In the genomic region with DNA sequence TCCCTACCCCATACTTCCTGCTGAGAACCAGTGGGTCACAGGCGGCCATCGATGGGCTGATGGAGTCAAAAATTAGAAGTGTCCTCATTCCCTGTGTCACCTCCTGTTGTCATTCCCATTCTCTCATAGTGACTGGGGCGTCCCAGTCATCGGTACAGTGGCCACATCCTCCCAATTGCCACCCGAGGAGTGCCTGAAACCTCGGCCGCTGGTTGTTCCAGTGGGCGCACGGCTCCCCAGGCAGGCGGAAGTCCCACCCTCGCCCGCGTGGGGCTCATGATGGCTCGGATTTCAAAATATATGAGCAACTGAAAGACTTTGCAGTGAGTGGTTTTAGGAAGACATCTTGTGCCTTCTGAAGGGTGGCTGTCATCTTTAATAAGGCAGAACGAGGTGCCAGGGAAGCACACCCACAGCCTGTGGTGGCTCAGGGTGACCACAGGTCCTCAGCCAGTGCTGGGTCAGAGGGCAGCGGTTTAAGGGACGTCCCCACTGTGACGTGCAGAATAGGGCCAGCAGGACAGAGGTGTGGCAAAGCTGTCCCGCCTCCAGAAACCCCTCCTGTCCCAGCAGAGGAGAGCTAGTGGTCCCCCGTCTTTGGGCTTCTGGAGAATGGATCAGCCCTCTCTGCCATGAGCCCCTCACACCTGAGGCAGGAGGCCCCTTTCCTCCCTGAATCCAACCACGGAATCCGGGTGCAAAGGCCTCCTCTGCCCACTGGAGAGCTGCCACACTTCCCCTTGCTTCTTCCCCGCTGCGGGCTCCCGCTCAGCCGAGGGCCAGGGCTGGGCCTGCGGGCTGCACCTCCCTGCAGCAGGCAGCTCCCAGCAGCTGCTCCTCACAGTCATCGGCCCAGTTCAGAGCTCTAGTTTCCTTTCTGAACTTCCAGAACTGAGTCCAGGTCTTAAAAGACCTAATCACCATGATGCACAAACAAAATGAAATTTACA, we compare ENCODE assay signal across 21 cellular contexts.
"Had no signal": no experiment of that assay in that cellular context is flagged by ENCODE, and none has a peak within 500 bp of the region (broad histone marks: within the 10 kb centered on the region; RNA-seq: fewer than 3 reads in every experiment).

No MANE protein-coding gene starts in this region.

- H3K27ac Mint-ChIP-seq: activated CD4-positive, alpha-beta memory T cell treated with anti-CD3 and anti-CD28 coated beads for 36 hours; activated naive CD8-positive, alpha-beta T cell treated with anti-CD3 and anti-CD28 coated beads, Interleukin-2, amount 50 U/mL, for 24 hours; brain; dendritic cell treated with granulocyte-macrophage colony-stimulating factor and Interleukin-4, amounts not matched to agents 40 ng/mL and 50 ng/mL, for 4 days; nephron; T-helper 17 cell had no signal

- H3K4me1 Mint-ChIP-seq: activated naive CD8-positive, alpha-beta T cell treated with anti-CD3 and anti-CD28 coated beads, Interleukin-2, amount 50 U/mL, for 24 hours; nephron; T-helper 17 cell had no signal

- H3K27me3 ChIP-seq: upper lobe of right lung had no signal

- DNase-seq: activated CD4-positive, alpha-beta memory T cell treated with anti-CD3 and anti-CD28 coated beads for 36 hours; activated CD4-positive, alpha-beta T cell treated with anti-CD3 and anti-CD28 coated beads for 4 hours; activated CD4-positive, CD25-positive, alpha-beta regulatory T cell; activated effector memory CD4-positive, alpha-beta T cell treated with anti-CD3 and anti-CD28 coated beads, Interleukin-2, amount 50 U/mL, for 16 hours; activated naive CD4-positive, alpha-beta T cell treated with anti-CD3 and anti-CD28 coated beads, Interleukin-2, amount 50 U/mL, for 16 hours; activated naive CD8-positive, alpha-beta T cell treated with anti-CD3 and anti-CD28 coated beads, Interleukin-2, amount 50 U/mL, for 24 hours; anterior cingulate cortex; caudate nucleus; effector CD4-positive, alpha-beta T cell; islet precursor cell; midbrain; nucleus accumbens; stimulated activated CD4-positive, alpha-beta T cell treated with anti-CD3 and anti-CD28 coated beads, Interleukin-4, amount 100 ng/mL, for 4 hours; stimulated activated naive CD8-positive, alpha-beta T cell treated with anti-CD3 and anti-CD28 coated beads, Interleukin-15, Interleukin-2, amounts not matched to agents 100 U/mL and 50 U/mL, for 24 hours; T-helper 17 cell; upper lobe of right lung had no signal

- H3K4me1 ChIP-seq: left lung, upper lobe of right lung had no signal

- H3K4me3 ChIP-seq: heart right ventricle, left lung, upper lobe of right lung had no signal

- H3K27me3 Mint-ChIP-seq: brain had no signal

- H3K27ac ChIP-seq: heart right ventricle, left lung, upper lobe of right lung had no signal

- ATAC-seq: activated naive CD8-positive, alpha-beta T cell treated with anti-CD3 and anti-CD28 coated beads, Interleukin-2, amount 50 U/mL, for 24 hours; left lung; stimulated activated naive CD8-positive, alpha-beta T cell treated with anti-CD3 and anti-CD28 coated beads, Interleukin-15, Interleukin-2, amounts not matched to agents 100 U/mL and 50 U/mL, for 24 hours; T-helper 17 cell; upper lobe of right lung had no signal

- H3K4me3 Mint-ChIP-seq: activated CD4-positive, alpha-beta memory T cell treated with anti-CD3 and anti-CD28 coated beads for 36 hours; activated naive CD8-positive, alpha-beta T cell treated with anti-CD3 and anti-CD28 coated beads, Interleukin-2, amount 50 U/mL, for 24 hours; brain; dendritic cell treated with granulocyte-macrophage colony-stimulating factor and Interleukin-4, amounts not matched to agents 40 ng/mL and 50 ng/mL, for 4 days; nephron; T-helper 17 cell had no signal

- H3K36me3 ChIP-seq: heart right ventricle, left lung, upper lobe of right lung had no signal
